Comparison of ENCODE assay signal across 13 cellular contexts in the genomic region with DNA sequence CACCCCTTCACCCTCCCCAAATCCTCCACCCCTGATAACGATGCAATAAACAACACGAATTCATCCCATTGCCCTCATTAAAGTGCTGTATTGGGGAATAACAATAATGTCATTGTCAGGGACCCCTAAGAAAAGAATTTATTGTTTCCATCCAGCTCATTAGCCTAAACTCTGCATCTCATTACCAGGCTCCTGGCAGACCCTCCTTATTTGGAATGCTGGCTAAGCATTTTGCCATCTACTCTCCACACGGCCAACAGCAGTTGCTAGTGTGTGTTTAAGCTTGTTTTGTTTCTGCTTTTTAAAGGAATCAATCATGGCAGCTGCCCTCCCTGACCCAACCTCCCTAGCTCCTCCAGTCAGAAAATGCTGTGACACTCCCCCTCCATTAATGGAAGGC. TPM values are rescaled to one million over a fixed set of nuclear protein-coding genes. Genes with fewer than 3 reads are reported as not detected.
DNase-seq lines count a peak whose midpoint lies in the region; ATAC-seq and TF ChIP-seq lines count a peak whose summit lies in the region.
"Had no signal": no experiment of that assay in that cellular context is flagged by ENCODE, and none has a peak within 500 bp of the region (broad histone marks: within the 10 kb centered on the region; RNA-seq: fewer than 3 reads in every experiment).

No MANE protein-coding gene starts in this region.

- H3K4me1 Mint-ChIP-seq in endodermal cell, result peaks cover 19% of the 10 kb centered on the region

- intact Hi-C loops in Right ventricle myocardium superior (cut with DNase I), result no loop called here

- no peak for TF ChIP-seq EP300 in tibial nerve (IDR thresholded peaks at IDR 0.05)

- H3K36me3 ChIP-seq in endodermal cell (ENCODE audit: control insufficient read depth, insufficient read depth, low read length), result no peaks in the 10 kb centered on the region
- H3K36me3 ChIP-seq in tibial nerve, result peaks cover 0 to 37% (median 0%) of the 10 kb centered on the region in 3 donors

- H3K9ac ChIP-seq in endodermal cell (ENCODE audit: extremely low read depth, low read length, poor library complexity, severe bottlenecking), result no peak overlapping the region

- H3K27me3 Mint-ChIP-seq in endodermal cell (ENCODE audit: insufficient read depth), result no peaks in the 10 kb centered on the region

- H3K27me3 ChIP-seq in endodermal cell (ENCODE audit: control insufficient read depth, insufficient read depth, low read length, poor library complexity, severe bottlenecking), result no peaks in the 10 kb centered on the region
- H3K27me3 ChIP-seq in tibial nerve, result no peaks in the 10 kb centered on the region

- TF ChIP-seq CTCF in endodermal cell (conservative IDR thresholded peaks at IDR 0.05), result no peak
- no peak for TF ChIP-seq CTCF in tibial nerve (IDR thresholded peaks at IDR 0.05)

- H3K27ac ChIP-seq in endodermal cell (ENCODE audit: low read depth, low read length) (no peak overlapping the region), tibial nerve (peak overlapping the region in 3 of 4 donors; percentile 38 to 70 (median 58))
- H3K27ac ChIP-seq: 22Rv1 had no signal

- H3K4me3 Mint-ChIP-seq in endodermal cell, result no peak overlapping the region

- H3K27ac Mint-ChIP-seq in endodermal cell, result peak overlapping the region; percentile 22

- DNase-seq in NCI-H526 treated with DMSO at 0.1 percent for 48 hours (lab: John Stamatoyannopoulos, UW), result peak; percentile 0
- DNase-seq in NCI-H526 (lab: John Stamatoyannopoulos, UW), result no peak
- no peak for DNase-seq in endodermal cell
- DNase-seq in midbrain (lab: John Stamatoyannopoulos, UW), result peak; percentile 87
- no peak for DNase-seq in tibial nerve (ENCODE audit: low spot score in 2 of 2)
- DNase-seq in Right ventricle myocardium superior, result no peak
- DNase-seq in SKM-1 treated with dmso at 0.1 percent for 144 hours (lab: John Stamatoyannopoulos, UW; ENCODE audit: unreplicated experiment), result no peak
- no peak for DNase-seq in activated gamma-delta T cell (lab: John Stamatoyannopoulos, UW)
- DNase-seq: MV-4-11, NCI-H1436, NCI-H2081, NCI-H226 had no signal

- TF ChIP-seq POLR2A in tibial nerve (IDR thresholded peaks at IDR 0.05), result no peak

- ATAC-seq in Right ventricle myocardium superior (ENCODE audit: poor library complexity), result no peak

- H3K36me3 Mint-ChIP-seq in endodermal cell (ENCODE audit: low read depth), result no peaks in the 10 kb centered on the region

- no peaks in the 10 kb centered on the region for H3K9me3 Mint-ChIP-seq in endodermal cell

- H3K9me3 ChIP-seq in endodermal cell (ENCODE audit: control insufficient read depth, low read length), result no peaks in the 10 kb centered on the region
- H3K9me3 ChIP-seq in tibial nerve, result no peaks in the 10 kb centered on the region

- H3K4me3 ChIP-seq in endodermal cell (ENCODE audit: low read length), result no peak overlapping the region
- no peak overlapping the region for H3K4me3 ChIP-seq in tibial nerve

- WGBS in endodermal cell (ENCODE audit: insufficient coverage in 1 of 2, insufficient read length in 1 of 2), 2 experiments, result 92 to 100% methylated on average over 1 to 3 of the region's 3 CpGs
- 40 to 52% methylated on average over 3 of the region's 3 CpGs for WGBS in tibial nerve, 2 donors

- peaks cover 10% of the 10 kb centered on the region for H3K4me1 ChIP-seq in endodermal cell (ENCODE audit: control insufficient read depth, insufficient read depth, low read length)
- H3K4me1 ChIP-seq in tibial nerve, result peaks cover 0 to 20% (median 8%) of the 10 kb centered on the region in 4 donors

RNA-seq across cellular contexts. Expression of a gene that starts 43.5 kb away (rescaled TPM):
- total RNA-seq in endodermal cell, result 10 to 100 TPM; 18.3 to 20.5 TPM
- polyA plus RNA-seq in endodermal cell (2013, experiment 1 of 2), result 15.9 TPM
- 16.8 TPM for polyA plus RNA-seq in endodermal cell (2013, experiment 2 of 2)
- 10 to 100 TPM; 26.6 to 49.2 (median 32.6) TPM for total RNA-seq in tibial nerve
- 147 TPM for total RNA-seq in Right ventricle myocardium superior

Comparison
In these comparisons a context has a peak if more than half of its experiments do, and no peak if none do; other contexts are left out.
1. DNase-seq: peak in NCI-H526 treated with DMSO at 0.1 percent for 48 hours (single experiment) and midbrain (single experiment); none in NCI-H526 (0 of 2), endodermal cell (single experiment), tibial nerve (0 of 2), Right ventricle myocardium superior (single experiment), SKM-1 treated with dmso at 0.1 percent for 144 hours (single experiment) and activated gamma-delta T cell (single experiment).